In genomic region chr12:110249716-110250225, GRCh38 we compare ENCODE assay signal across 1 cellular context.
TF ChIP-seq lines count a peak whose summit lies in the region.

No MANE protein-coding gene starts in this region.

TF ChIP-seq in HepG2, 621 proteins besides CTCF, POLR2A, EP300 and RAD21 (continued from another document):
- TF ChIP-seq HNRNPK (IDR thresholded peaks at IDR 0.05; ENCODE audit: low read depth, low read length, poor library complexity, severe bottlenecking) (no peak), ZNF598 (CRISPR knock-in tag; IDR thresholded peaks at IDR 0.05; ENCODE audit: borderline replicate concordance) (peak; percentile 23; the same call in 1 of the 2 replicates), YY1 (IDR thresholded peaks at IDR 0.05; ENCODE audit: insufficient read depth, insufficient replicate concordance, low read depth, low read length) (no peak), MBNL3 (CRISPR knock-in tag; conservative IDR thresholded peaks at IDR 0.05) (no peak), ZNF292 (CRISPR knock-in tag; IDR thresholded peaks at IDR 0.05; ENCODE audit: borderline replicate concordance, low read depth) (peak; percentile 79), ZNF605 (CRISPR knock-in tag; IDR thresholded peaks at IDR 0.05) (peak; percentile 71)
- TF ChIP-seq, protein P1, sequence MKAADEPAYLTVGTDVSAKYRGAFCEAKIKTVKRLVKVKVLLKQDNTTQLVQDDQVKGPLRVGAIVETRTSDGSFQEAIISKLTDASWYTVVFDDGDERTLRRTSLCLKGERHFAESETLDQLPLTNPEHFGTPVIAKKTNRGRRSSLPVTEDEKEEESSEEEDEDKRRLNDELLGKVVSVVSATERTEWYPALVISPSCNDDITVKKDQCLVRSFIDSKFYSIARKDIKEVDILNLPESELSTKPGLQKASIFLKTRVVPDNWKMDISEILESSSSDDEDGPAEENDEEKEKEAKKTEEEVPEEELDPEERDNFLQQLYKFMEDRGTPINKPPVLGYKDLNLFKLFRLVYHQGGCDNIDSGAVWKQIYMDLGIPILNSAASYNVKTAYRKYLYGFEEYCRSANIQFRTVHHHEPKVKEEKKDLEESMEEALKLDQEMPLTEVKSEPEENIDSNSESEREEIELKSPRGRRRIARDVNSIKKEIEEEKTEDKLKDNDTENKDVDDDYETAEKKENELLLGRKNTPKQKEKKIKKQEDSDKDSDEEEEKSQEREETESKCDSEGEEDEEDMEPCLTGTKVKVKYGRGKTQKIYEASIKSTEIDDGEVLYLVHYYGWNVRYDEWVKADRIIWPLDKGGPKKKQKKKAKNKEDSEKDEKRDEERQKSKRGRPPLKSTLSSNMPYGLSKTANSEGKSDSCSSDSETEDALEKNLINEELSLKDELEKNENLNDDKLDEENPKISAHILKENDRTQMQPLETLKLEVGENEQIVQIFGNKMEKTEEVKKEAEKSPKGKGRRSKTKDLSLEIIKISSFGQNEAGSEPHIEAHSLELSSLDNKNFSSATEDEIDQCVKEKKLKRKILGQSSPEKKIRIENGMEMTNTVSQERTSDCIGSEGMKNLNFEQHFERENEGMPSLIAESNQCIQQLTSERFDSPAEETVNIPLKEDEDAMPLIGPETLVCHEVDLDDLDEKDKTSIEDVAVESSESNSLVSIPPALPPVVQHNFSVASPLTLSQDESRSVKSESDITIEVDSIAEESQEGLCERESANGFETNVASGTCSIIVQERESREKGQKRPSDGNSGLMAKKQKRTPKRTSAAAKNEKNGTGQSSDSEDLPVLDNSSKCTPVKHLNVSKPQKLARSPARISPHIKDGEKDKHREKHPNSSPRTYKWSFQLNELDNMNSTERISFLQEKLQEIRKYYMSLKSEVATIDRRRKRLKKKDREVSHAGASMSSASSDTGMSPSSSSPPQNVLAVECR (CRISPR knock-in tag; IDR thresholded peaks at IDR 0.05; ENCODE audit: borderline replicate concordance) = peak; percentile 39; the same call in 1 of the 2 replicates
- TF ChIP-seq, protein P2, sequence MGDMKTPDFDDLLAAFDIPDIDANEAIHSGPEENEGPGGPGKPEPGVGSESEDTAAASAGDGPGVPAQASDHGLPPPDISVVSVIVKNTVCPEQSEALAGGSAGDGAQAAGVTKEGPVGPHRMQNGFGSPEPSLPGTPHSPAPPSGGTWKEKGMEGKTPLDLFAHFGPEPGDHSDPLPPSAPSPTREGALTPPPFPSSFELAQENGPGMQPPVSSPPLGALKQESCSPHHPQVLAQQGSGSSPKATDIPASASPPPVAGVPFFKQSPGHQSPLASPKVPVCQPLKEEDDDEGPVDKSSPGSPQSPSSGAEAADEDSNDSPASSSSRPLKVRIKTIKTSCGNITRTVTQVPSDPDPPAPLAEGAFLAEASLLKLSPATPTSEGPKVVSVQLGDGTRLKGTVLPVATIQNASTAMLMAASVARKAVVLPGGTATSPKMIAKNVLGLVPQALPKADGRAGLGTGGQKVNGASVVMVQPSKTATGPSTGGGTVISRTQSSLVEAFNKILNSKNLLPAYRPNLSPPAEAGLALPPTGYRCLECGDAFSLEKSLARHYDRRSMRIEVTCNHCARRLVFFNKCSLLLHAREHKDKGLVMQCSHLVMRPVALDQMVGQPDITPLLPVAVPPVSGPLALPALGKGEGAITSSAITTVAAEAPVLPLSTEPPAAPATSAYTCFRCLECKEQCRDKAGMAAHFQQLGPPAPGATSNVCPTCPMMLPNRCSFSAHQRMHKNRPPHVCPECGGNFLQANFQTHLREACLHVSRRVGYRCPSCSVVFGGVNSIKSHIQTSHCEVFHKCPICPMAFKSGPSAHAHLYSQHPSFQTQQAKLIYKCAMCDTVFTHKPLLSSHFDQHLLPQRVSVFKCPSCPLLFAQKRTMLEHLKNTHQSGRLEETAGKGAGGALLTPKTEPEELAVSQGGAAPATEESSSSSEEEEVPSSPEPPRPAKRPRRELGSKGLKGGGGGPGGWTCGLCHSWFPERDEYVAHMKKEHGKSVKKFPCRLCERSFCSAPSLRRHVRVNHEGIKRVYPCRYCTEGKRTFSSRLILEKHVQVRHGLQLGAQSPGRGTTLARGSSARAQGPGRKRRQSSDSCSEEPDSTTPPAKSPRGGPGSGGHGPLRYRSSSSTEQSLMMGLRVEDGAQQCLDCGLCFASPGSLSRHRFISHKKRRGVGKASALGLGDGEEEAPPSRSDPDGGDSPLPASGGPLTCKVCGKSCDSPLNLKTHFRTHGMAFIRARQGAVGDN (CRISPR knock-in tag; IDR thresholded peaks at IDR 0.05) = peak; percentile 68
